Comparison of ENCODE assay signal across 9 cellular contexts in genomic region chr19:43639507-43640423, GRCh38. TPM values are rescaled to one million over a fixed set of nuclear protein-coding genes. Genes with fewer than 3 reads are reported as not detected.
DNase-seq lines count a peak whose midpoint lies in the region; ATAC-seq, FAIRE-seq and TF ChIP-seq lines count a peak whose summit lies in the region.
"Had no signal": no experiment of that assay in that cellular context is flagged by ENCODE, and none has a peak within 500 bp of the region (broad histone marks: within the 10 kb centered on the region; RNA-seq: fewer than 3 reads in every experiment).

A gene with protein sequence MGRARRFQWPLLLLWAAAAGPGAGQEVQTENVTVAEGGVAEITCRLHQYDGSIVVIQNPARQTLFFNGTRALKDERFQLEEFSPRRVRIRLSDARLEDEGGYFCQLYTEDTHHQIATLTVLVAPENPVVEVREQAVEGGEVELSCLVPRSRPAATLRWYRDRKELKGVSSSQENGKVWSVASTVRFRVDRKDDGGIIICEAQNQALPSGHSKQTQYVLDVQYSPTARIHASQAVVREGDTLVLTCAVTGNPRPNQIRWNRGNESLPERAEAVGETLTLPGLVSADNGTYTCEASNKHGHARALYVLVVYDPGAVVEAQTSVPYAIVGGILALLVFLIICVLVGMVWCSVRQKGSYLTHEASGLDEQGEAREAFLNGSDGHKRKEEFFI (minus strand): TSS chr19:43639850. CDS start chr19:43639790, 60 bp downstream.

- H3K36me3 ChIP-seq in keratinocyte (ENCODE audit: control insufficient read depth in 2 of 2, extremely low read depth in 1 of 2, insufficient read depth in 2 of 2, low read length in 2 of 2) = no peaks in the 10 kb centered on the region

- POLR2A ChIA-PET in MCF 10A (lab: Yijun Ruan, JAX) = no interaction called here

- no peaks in the 10 kb centered on the region for H3K36me3 Mint-ChIP-seq in MCF 10A (ENCODE audit: insufficient read depth, unreplicated experiment)

- H3K9me1 ChIP-seq in keratinocyte (ENCODE audit: control insufficient read depth, extremely low read depth, insufficient read depth, low read length) = no peaks in the 10 kb centered on the region

- no peak for ATAC-seq in GM19463 (IDR thresholded peaks at IDR 0.05; ENCODE audit: unreplicated experiment)
- no peak for ATAC-seq in HG02970 (IDR thresholded peaks at IDR 0.05; ENCODE audit: low FRiP score, unreplicated experiment)

- DNase-seq in NCI-H2081 (lab: John Stamatoyannopoulos, UW) (peak; percentile 23 to 41), NCI-H2081 treated with DMSO at 0.1 percent for 48 hours (lab: John Stamatoyannopoulos, UW) (no peak), T-helper 9 cell (peak; percentile 50), MCF 10A (ENCODE audit: unreplicated experiment) (no peak), keratinocyte (ENCODE audit: low read depth, low spot score) (no peak)
- peak; percentile 44 for DNase-seq in stimulated activated CD4-positive, alpha-beta T cell treated with anti-CD3 and anti-CD28 coated beads, Interleukin-15, amount 100 ng/mL, for 24 hours

- no TSS peak for BruUV-seq in MCF 10A (replicated peaks; lab: Mats Ljungman, UMichigan)

- peak within 1 kb of the TSS; percentile 49 to 58 (median 52) for H3K4me3 ChIP-seq in keratinocyte (ENCODE audit: control insufficient read depth in 2 of 3, extremely low read depth in 1 of 3, insufficient read depth in 2 of 3, low read depth in 1 of 3, low read length in 3 of 3)

- H2AFZ ChIP-seq in keratinocyte (ENCODE audit: control insufficient read depth, low read length) = peak within 1 kb of the TSS; percentile 66

- no peaks in the 10 kb centered on the region for H3K9me3 ChIP-seq in keratinocyte (ENCODE audit: control insufficient read depth, low read depth, low read length)

- H3K4me3 Mint-ChIP-seq in MCF 10A (ENCODE audit: unreplicated experiment) = peak within 1 kb of the TSS; percentile 84

- H3K27me3 Mint-ChIP-seq in MCF 10A (ENCODE audit: insufficient read depth, unreplicated experiment) = peaks cover 36% of the 10 kb centered on the region

- intact Hi-C loops in MCF 10A (cut with micrococcal nuclease) = no loop called here

- H3K27ac Mint-ChIP-seq in MCF 10A (ENCODE audit: low read depth, unreplicated experiment) = peak within 1 kb of the TSS; percentile 52

- no peak for FAIRE-seq in keratinocyte (lab: Jason Lieb, UNC)

- peak within 1 kb of the TSS; percentile 9 for H3K9ac ChIP-seq in keratinocyte (ENCODE audit: control insufficient read depth, extremely low read depth, insufficient read depth, low read length)

- H3K4me2 ChIP-seq in keratinocyte (ENCODE audit: control insufficient read depth, extremely low read depth, insufficient read depth, low read depth, low read length) = peak within 1 kb of the TSS; percentile 74

- no peaks in the 10 kb centered on the region for H4K20me1 ChIP-seq in keratinocyte (ENCODE audit: control insufficient read depth, extremely low read depth, insufficient read depth, low read length)

- no peak within 1 kb of the TSS for H3K27ac ChIP-seq in keratinocyte (ENCODE audit: control insufficient read depth, insufficient read depth, low read length)
- H3K27ac ChIP-seq: epithelial cell of prostate had no signal

- peaks cover 21% of the 10 kb centered on the region for H3K4me1 Mint-ChIP-seq in MCF 10A (ENCODE audit: insufficient read depth, unreplicated experiment)

- TF ChIP-seq CTCF in MCF 10A (IDR thresholded peaks at IDR 0.05; ENCODE audit: unreplicated experiment) (no peak), keratinocyte (optimal IDR thresholded peaks at IDR 0.05 in 1 of 3, IDR thresholded peaks at IDR 0.05 in 1 of 3, conservative IDR thresholded peaks at IDR 0.05 in 1 of 3; ENCODE audit: extremely low read depth in 1 of 3, insufficient read depth in 2 of 3, low read length in 3 of 3) (no peak)

- CTCF ChIA-PET in MCF 10A (lab: Yijun Ruan, JAX) = interaction anchor here (0.6 kb wide), 1 partner anchor 8 kb away, joined by 3 read pairs; no protein-coding TSS in a partner anchor

- H3K27me3 ChIP-seq in keratinocyte (ENCODE audit: control insufficient read depth, extremely low read depth, insufficient read depth, low read length) = peaks cover 15% of the 10 kb centered on the region

- dilution Hi-C loops in keratinocyte (cut with MboI; ENCODE audit: extremely low pct_ligation_motif_present, low sequenced_read_pairs) = no loop called here

- H3K9me3 Mint-ChIP-seq in MCF 10A (ENCODE audit: unreplicated experiment) = no peaks in the 10 kb centered on the region

- peaks cover 8% of the 10 kb centered on the region for H3K4me1 ChIP-seq in keratinocyte (ENCODE audit: control insufficient read depth, extremely low read depth, insufficient read depth, low read length)

- H3K79me2 ChIP-seq in keratinocyte (ENCODE audit: control insufficient read depth, insufficient read depth, low read length) = no peaks in the 10 kb centered on the region

RNA-seq across cellular contexts. Expression of the gene that starts here (rescaled TPM):
- total RNA-seq in MCF 10A (2022) = 3.2 and 3.8 TPM in 2 replicates
- 3.0 to 4.4 TPM (median 4.3 TPM) in 3 replicates for polyA plus RNA-seq in keratinocyte
- polyA plus RNA-seq in keratinocyte (2011; ENCODE audit: low read depth) = 10.5 TPM
- 1.3 and 2.7 TPM in 2 replicates for polyA plus RNA-seq in keratinocyte (2011; cell fraction: cytosol; rRNA removed)
- 5.0 and 5.6 TPM in 2 replicates for polyA plus RNA-seq in keratinocyte (2011; cell fraction: nucleus; rRNA removed)
- 8.5 and 11.1 TPM in 2 replicates for polyA plus RNA-seq in keratinocyte (2012; ENCODE audit: low replicate concordance)
- 2.4 to 4.1 TPM (median 2.8 TPM) in 3 replicates for polyA minus RNA-seq in keratinocyte
- polyA minus RNA-seq in keratinocyte (2011; cell fraction: cytosol; rRNA and poly(A)+ RNA removed) = 2.3 TPM
- 4.1 and 4.6 TPM in 2 replicates for polyA minus RNA-seq in keratinocyte (2011; cell fraction: nucleus; rRNA and poly(A)+ RNA removed)

Comparison
In these comparisons a context has a peak if more than half of its experiments do, and no peak if none do; other contexts are left out.
1. DNase-seq: peak in NCI-H2081 (2 of 2), T-helper 9 cell (single experiment) and stimulated activated CD4-positive, alpha-beta T cell treated with anti-CD3 and anti-CD28 coated beads, Interleukin-15, amount 100 ng/mL, for 24 hours (single experiment); none in NCI-H2081 treated with DMSO at 0.1 percent for 48 hours (single experiment), MCF 10A (single experiment) and keratinocyte (single experiment).